ENCODE assay signal across 10 cellular contexts in the genomic region with DNA sequence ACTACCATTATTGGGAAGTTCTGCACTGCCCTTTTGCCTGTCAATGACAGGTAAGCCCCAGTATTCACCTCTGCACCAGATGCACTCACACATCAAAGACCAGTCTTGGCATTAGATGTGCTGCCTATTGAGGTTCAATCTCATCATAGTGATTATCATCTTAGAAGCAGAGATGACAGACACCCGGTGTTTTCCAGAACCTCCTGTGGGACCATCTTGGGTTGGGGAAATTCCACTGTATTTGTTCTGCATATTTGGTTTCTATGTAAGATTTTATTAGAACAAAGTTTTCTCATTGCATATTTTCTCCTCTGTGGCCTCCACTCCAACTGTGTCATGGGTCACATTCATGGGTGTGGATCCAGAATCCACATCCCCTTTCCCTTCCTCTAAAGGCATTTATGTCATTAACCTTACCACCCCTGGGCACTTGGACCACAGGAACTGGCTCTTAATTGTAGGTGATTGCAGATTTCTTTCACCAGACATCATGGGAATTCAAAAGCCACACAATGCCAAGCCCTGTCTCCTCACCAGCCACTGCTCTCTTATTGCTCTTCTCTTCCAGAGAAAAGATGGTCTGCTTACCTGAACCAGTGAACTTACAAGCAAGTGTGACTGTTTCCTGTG. TPM values are rescaled to one million over a fixed set of nuclear protein-coding genes. Genes with fewer than 3 reads are reported as not detected.
DNase-seq lines count a peak whose midpoint lies in the region; ATAC-seq, FAIRE-seq and TF ChIP-seq lines count a peak whose summit lies in the region.
"Had no signal": no experiment of that assay in that cellular context is flagged by ENCODE, and none has a peak within 500 bp of the region (broad histone marks: within the 10 kb centered on the region; RNA-seq: fewer than 3 reads in every experiment).

No MANE protein-coding gene starts in this region.

- H3K4me3 Mint-ChIP-seq in WTC11 = no peak overlapping the region
- no peak overlapping the region for H3K4me3 Mint-ChIP-seq in natural killer cell treated with Interleukin-12 subunit alpha and Interleukin-12 subunit beta and Interleukin-15 and Interleukin-18, amount 100 ng/mL, for 72 hours

- no peaks in the 10 kb centered on the region; the same call in 1 of the 2 replicates for H3K27me3 Mint-ChIP-seq in WTC11 (ENCODE audit: low read depth)
- peaks cover 0 to 17% of the 10 kb centered on the region in 2 donors for H3K27me3 Mint-ChIP-seq in natural killer cell treated with Interleukin-12 subunit alpha and Interleukin-12 subunit beta and Interleukin-15 and Interleukin-18, amount 100 ng/mL, for 72 hours

- no peak overlapping the region for H2AFZ ChIP-seq in HepG2 (ENCODE audit: low read length)

- H3K27ac Mint-ChIP-seq in WTC11 = no peak overlapping the region
- no peak overlapping the region for H3K27ac Mint-ChIP-seq in natural killer cell treated with Interleukin-12 subunit alpha and Interleukin-12 subunit beta and Interleukin-15 and Interleukin-18, amount 100 ng/mL, for 72 hours

- no peaks in the 10 kb centered on the region for H4K20me1 ChIP-seq in HepG2 (ENCODE audit: insufficient read depth, low read length)

- intact Hi-C loops in HepG2 (cut with micrococcal nuclease; ENCODE audit: unreplicated experiment) = no loop called here

- no TSS peak for BruUV-seq in HepG2 (replicated peaks; lab: Mats Ljungman, UMichigan)

- in situ Hi-C loops in HepG2 (cut with HindIII; ENCODE audit: extremely low pct_ligation_motif_present, low pct_unique_long_range_greater_than_20kb) = no loop called here

- no peak for TF ChIP-seq RAD21 in liver (IDR thresholded peaks at IDR 0.05)
- TF ChIP-seq RAD21 in HepG2 (CRISPR knock-in tag; IDR thresholded peaks at IDR 0.05) = no peak

- DNase-seq in HepG2 (ENCODE audit: low spot score) = no peak
- DNase-seq in fibroblast of mammary gland (ENCODE audit: low read depth) = peak; percentile 13
- DNase-seq in activated gamma-delta T cell (lab: John Stamatoyannopoulos, UW) = no peak
- no peak for DNase-seq in activated CD4-positive, alpha-beta T cell treated with anti-CD3 and anti-CD28 coated beads for 48 hours
- no peak for DNase-seq in WTC11 (ENCODE audit: low spot score)
- no peak for DNase-seq in natural killer cell treated with Interleukin-12 subunit alpha and Interleukin-12 subunit beta and Interleukin-15 and Interleukin-18, amount 100 ng/mL, for 72 hours (ENCODE audit: low spot score)
- DNase-seq: occipital lobe had no signal

- H3K27me3 ChIP-seq in liver (ENCODE audit: control insufficient read depth in 4 of 4, insufficient read depth in 4 of 4, low read length in 3 of 4) (no peaks in the 10 kb centered on the region), HepG2 (ENCODE audit: control insufficient read depth in 1 of 2, insufficient read depth in 2 of 2, low read length in 2 of 2) (peaks cover 0 to 10% of the 10 kb centered on the region in 2 experiments; a peak in 2 of 5 replicates)

- FAIRE-seq in HepG2 (lab: Jason Lieb, UNC) = no peak

- CTCF ChIA-PET in HepG2 (lab: Yijun Ruan, JAX; ENCODE audit: low intra/inter-chr PET ratio, low total read pairs) (no interaction called here), WTC11 (lab: Charles Lee) (interaction anchor here (1.6 kb wide), 1 partner anchor 28 kb away, joined by 8 read pairs; no protein-coding TSS in a partner anchor)

- H3K79me2 ChIP-seq in HepG2 (ENCODE audit: insufficient read depth, low read length) = no peaks in the 10 kb centered on the region

- H3K9me3 ChIP-seq in liver (ENCODE audit: control insufficient read depth in 4 of 4, low read length in 3 of 4) (no peaks in the 10 kb centered on the region), HepG2 (ENCODE audit: low read length) (no peaks in the 10 kb centered on the region)

- TF ChIP-seq POLR2A in HepG2 (IDR thresholded peaks at IDR 0.05; ENCODE audit: insufficient read depth in 1 of 2, low read depth in 2 of 2, low read length in 2 of 2) = no peak

- H3K4me1 Mint-ChIP-seq in WTC11 = peaks cover 20% of the 10 kb centered on the region
- peaks cover 17 to 21% of the 10 kb centered on the region in 2 donors for H3K4me1 Mint-ChIP-seq in natural killer cell treated with Interleukin-12 subunit alpha and Interleukin-12 subunit beta and Interleukin-15 and Interleukin-18, amount 100 ng/mL, for 72 hours (ENCODE audit: low read depth in 2 of 2)

- POLR2A ChIA-PET in HepG2 (lab: Yijun Ruan, JAX) (no interaction called here), WTC11 (lab: Charles Lee) (no interaction called here)

- H3K4me1 ChIP-seq in liver (ENCODE audit: control insufficient read depth in 4 of 4, insufficient read depth in 4 of 4, low read length in 3 of 4) = no peaks in the 10 kb centered on the region
- H3K4me1 ChIP-seq in HepG2 (ENCODE audit: insufficient read depth, low read length) = no peaks in the 10 kb centered on the region

- TF ChIP-seq EP300 in HepG2 (IDR thresholded peaks at IDR 0.05; ENCODE audit: low read depth in 2 of 2, low read length in 2 of 2) (no peak), HepG2 (CRISPR knock-in tag; IDR thresholded peaks at IDR 0.05; ENCODE audit: borderline replicate concordance) (no peak)

- H3K27ac ChIP-seq in liver (ENCODE audit: low read depth in 1 of 2, low read length in 2 of 2) = no peak overlapping the region
- H3K27ac ChIP-seq in HepG2 (ENCODE audit: extremely low read length, insufficient read depth, low read length) = no peak overlapping the region

- H3K9ac ChIP-seq in liver (ENCODE audit: low read depth in 1 of 2, low read length in 2 of 2) (no peak overlapping the region), HepG2 (ENCODE audit: insufficient read depth, low read depth, low read length) (no peak overlapping the region)

- peaks cover 5% of the 10 kb centered on the region; the same call in 1 of the 2 replicates for H3K9me3 Mint-ChIP-seq in WTC11
- no peaks in the 10 kb centered on the region for H3K9me3 Mint-ChIP-seq in natural killer cell treated with Interleukin-12 subunit alpha and Interleukin-12 subunit beta and Interleukin-15 and Interleukin-18, amount 100 ng/mL, for 72 hours
- H3K9me3 Mint-ChIP-seq: CD4-positive, alpha-beta memory T cell had no signal

- WGBS in liver = 76% methylated on average over 1 of the region's 1 CpG
- 8% methylated on average over 1 of the region's 1 CpG for WGBS in HepG2 (ENCODE audit: low lambda C conversion rate)

- H3K36me3 ChIP-seq in liver (ENCODE audit: control insufficient read depth in 4 of 4, insufficient read depth in 3 of 4, low read depth in 1 of 4, low read length in 3 of 4) (peaks cover 0 to 3% (median 0%) of the 10 kb centered on the region in 4 donors), HepG2 (replicated peaks in 1 of 2; ENCODE audit: control insufficient read depth in 1 of 2, insufficient read depth in 2 of 2, low read length in 2 of 2) (no peaks in the 10 kb centered on the region)

- ATAC-seq in HepG2 = no peak
- peak; percentile 28 for ATAC-seq in HG03175 (IDR thresholded peaks at IDR 0.05; ENCODE audit: unreplicated experiment)
- no peak for ATAC-seq in WTC11
- ATAC-seq in natural killer cell treated with Interleukin-12 subunit alpha and Interleukin-12 subunit beta and Interleukin-15 and Interleukin-18, amount 100 ng/mL, for 72 hours = no peak

- H3K36me3 Mint-ChIP-seq in WTC11 = no peaks in the 10 kb centered on the region; the same call in 1 of the 2 replicates
- no peaks in the 10 kb centered on the region for H3K36me3 Mint-ChIP-seq in natural killer cell treated with Interleukin-12 subunit alpha and Interleukin-12 subunit beta and Interleukin-15 and Interleukin-18, amount 100 ng/mL, for 72 hours
- H3K36me3 Mint-ChIP-seq: CD4-positive, alpha-beta memory T cell had no signal

- TF ChIP-seq CTCF in liver (IDR thresholded peaks at IDR 0.05; ENCODE audit: low read depth, low read length, missing input control) (no peak), HepG2 (CRISPR knock-in tag; IDR thresholded peaks at IDR 0.05) (no peak), fibroblast of mammary gland (conservative IDR thresholded peaks at IDR 0.05; ENCODE audit: control insufficient read depth, insufficient read depth, low read depth, low read length) (no peak), WTC11 (IDR thresholded peaks at IDR 0.05) (no peak)

- H3K4me3 ChIP-seq in liver (ENCODE audit: low read depth in 1 of 3, low read length in 3 of 3) (no peak overlapping the region), HepG2 (replicated peaks in 1 of 3; ENCODE audit: insufficient read depth in 1 of 3, low read depth in 2 of 3, low read length in 3 of 3) (no peak overlapping the region), fibroblast of mammary gland (ENCODE audit: control insufficient read depth, low read depth, low read length) (no peak overlapping the region)

- no peak overlapping the region for H3K4me2 ChIP-seq in HepG2 (ENCODE audit: low read depth, low read length)

RNA-seq across cellular contexts. Expression of gene PLA1A, which starts 31.2 kb away (rescaled TPM):
- 10 to 100 TPM in 1 of 2 donors, 1 to 10 TPM in 1; 6.0 to 63.9 TPM for total RNA-seq in liver
- 10 to 100 TPM; 30.6 to 35.4 TPM for polyA plus RNA-seq in liver
- total RNA-seq in HepG2 (2016; rRNA removed; fragmentation: Illumina TruSeq; extraction: Trizol) = 0.11 TPM in 1 of 2 replicates, not detected in the other
- total RNA-seq in HepG2 (2016; cell fraction: cytosol; rRNA removed; fragmentation: Illumina TruSeq; extraction: Trizol; ENCODE audit: low read depth) = not detected in 2 replicates
- total RNA-seq in HepG2 (2016; cell fraction: insoluble cytoplasmic fraction; rRNA removed; fragmentation: Illumina TruSeq; extraction: Trizol) = not detected in 2 replicates
- total RNA-seq in HepG2 (2016; cell fraction: membrane; rRNA removed; fragmentation: Illumina TruSeq; extraction: Trizol) = not detected in 2 replicates
- total RNA-seq in HepG2 (2016; cell fraction: nucleus; rRNA removed; fragmentation: Illumina TruSeq; extraction: Trizol) = not detected in 2 replicates
- 0.16 and 0.18 TPM in 2 replicates for polyA plus RNA-seq in HepG2 (2011; rRNA removed)
- polyA plus RNA-seq in HepG2 (2011; cell fraction: cytosol; rRNA removed) = 0.14 and 0.15 TPM in 2 replicates
- polyA plus RNA-seq in HepG2 (2011; cell fraction: nucleus; rRNA removed) = 0.28 TPM in 1 of 2 replicates, not detected in the other
- 0.09 and 0.15 TPM in 2 replicates for polyA plus RNA-seq in HepG2 (2012)
- polyA plus RNA-seq in HepG2 (2016; cell fraction: cytosol; fragmentation: Illumina TruSeq; extraction: Trizol; ENCODE audit: low read depth) = not detected in 2 replicates
- not detected in 2 replicates for polyA plus RNA-seq in HepG2 (2016; cell fraction: insoluble cytoplasmic fraction; fragmentation: Illumina TruSeq; extraction: Trizol; ENCODE audit: low read depth)
- not detected in 2 replicates for polyA plus RNA-seq in HepG2 (2016; cell fraction: membrane; fragmentation: Illumina TruSeq; extraction: Trizol; ENCODE audit: low read depth)
- polyA plus RNA-seq in HepG2 (2016; cell fraction: nucleus; fragmentation: Illumina TruSeq; extraction: Trizol; ENCODE audit: insufficient read depth, low read depth) = not detected in 2 replicates
- polyA minus RNA-seq in HepG2 (2011; rRNA and poly(A)+ RNA removed; ENCODE audit: low replicate concordance) = 0.14 and 0.82 TPM in 2 replicates
- not detected in 2 replicates for polyA minus RNA-seq in HepG2 (2011; cell fraction: cytosol; rRNA and poly(A)+ RNA removed)
- not detected in 2 replicates for polyA minus RNA-seq in HepG2 (2011; cell fraction: nucleus; rRNA and poly(A)+ RNA removed)
- total RNA-seq in WTC11 (2021) = 0.11 TPM in 1 of 3 replicates, not detected in the others
- under 1 TPM in 1 of 2 donors, not detected in 1; 0.19 TPM for total RNA-seq in natural killer cell treated with Interleukin-12 subunit alpha and Interleukin-12 subunit beta and Interleukin-15 and Interleukin-18, amount 100 ng/mL, for 72 hours
- total RNA-seq: CD4-positive, alpha-beta memory T cell; occipital lobe had no signal
- polyA plus RNA-seq: CD4-positive, alpha-beta memory T cell had no signal

RNA-seq across cellular contexts. Expression of gene POPDC2, which starts 31.5 kb away (rescaled TPM):
- total RNA-seq in liver (1 to 10 TPM in 1 of 2 donors, under 1 TPM in 1; 0.37 to 1.1 TPM), HepG2 (2016; rRNA removed; fragmentation: Illumina TruSeq; extraction: Trizol) (0.18 TPM in 1 of 2 replicates, not detected in the other), WTC11 (2021) (0.48 to 0.64 TPM (median 0.53 TPM) in 3 replicates)
- polyA plus RNA-seq in liver (under 1 TPM; 0.16 to 0.54 TPM), HepG2 (2011; rRNA removed) (0.55 and 0.58 TPM in 2 replicates)
- not detected in 2 replicates for total RNA-seq in HepG2 (2016; cell fraction: cytosol; rRNA removed; fragmentation: Illumina TruSeq; extraction: Trizol; ENCODE audit: low read depth)
- 0.10 and 0.32 TPM in 2 replicates for total RNA-seq in HepG2 (2016; cell fraction: insoluble cytoplasmic fraction; rRNA removed; fragmentation: Illumina TruSeq; extraction: Trizol)
- 0.25 TPM in 1 of 2 replicates, not detected in the other for total RNA-seq in HepG2 (2016; cell fraction: membrane; rRNA removed; fragmentation: Illumina TruSeq; extraction: Trizol)
- 0.47 and 0.97 TPM in 2 replicates for total RNA-seq in HepG2 (2016; cell fraction: nucleus; rRNA removed; fragmentation: Illumina TruSeq; extraction: Trizol)
- 0.13 and 0.26 TPM in 2 replicates for polyA plus RNA-seq in HepG2 (2011; cell fraction: cytosol; rRNA removed)
- 1.2 and 2.5 TPM in 2 replicates for polyA plus RNA-seq in HepG2 (2011; cell fraction: nucleus; rRNA removed)
- 0.28 and 0.46 TPM in 2 replicates for polyA plus RNA-seq in HepG2 (2012)
- not detected in 2 replicates for polyA plus RNA-seq in HepG2 (2016; cell fraction: cytosol; fragmentation: Illumina TruSeq; extraction: Trizol; ENCODE audit: low read depth)
- polyA plus RNA-seq in HepG2 (2016; cell fraction: insoluble cytoplasmic fraction; fragmentation: Illumina TruSeq; extraction: Trizol; ENCODE audit: low read depth) = 0.13 and 0.19 TPM in 2 replicates
- not detected in 2 replicates for polyA plus RNA-seq in HepG2 (2016; cell fraction: membrane; fragmentation: Illumina TruSeq; extraction: Trizol; ENCODE audit: low read depth)
- 1.1 and 2.1 TPM in 2 replicates for polyA plus RNA-seq in HepG2 (2016; cell fraction: nucleus; fragmentation: Illumina TruSeq; extraction: Trizol; ENCODE audit: insufficient read depth, low read depth)
- 0.21 and 2.3 TPM in 2 replicates for polyA minus RNA-seq in HepG2 (2011; rRNA and poly(A)+ RNA removed; ENCODE audit: low replicate concordance)
- not detected in 2 replicates for polyA minus RNA-seq in HepG2 (2011; cell fraction: cytosol; rRNA and poly(A)+ RNA removed)
- polyA minus RNA-seq in HepG2 (2011; cell fraction: nucleus; rRNA and poly(A)+ RNA removed) = 2.2 and 3.1 TPM in 2 replicates
- total RNA-seq in natural killer cell treated with Interleukin-12 subunit alpha and Interleukin-12 subunit beta and Interleukin-15 and Interleukin-18, amount 100 ng/mL, for 72 hours = 1 to 10 TPM; 3.6 to 4.1 TPM

RNA-seq across cellular contexts. Expression of gene COX17, which starts 48.3 kb away (rescaled TPM):
- total RNA-seq in liver (10 to 100 TPM; 10.3 to 30.6 TPM), HepG2 (2016; rRNA removed; fragmentation: Illumina TruSeq; extraction: Trizol) (51.0 and 66.2 TPM in 2 replicates), WTC11 (2021) (49.7 to 56.0 TPM (median 50.3 TPM) in 3 replicates)
- polyA plus RNA-seq in liver (100 to 1,000 TPM in 1 of 2 donors, 10 to 100 TPM in 1; 67.3 to 164 TPM), HepG2 (2011; rRNA removed) (34.3 and 41.4 TPM in 2 replicates)
- 38.5 and 43.1 TPM in 2 replicates for total RNA-seq in HepG2 (2016; cell fraction: cytosol; rRNA removed; fragmentation: Illumina TruSeq; extraction: Trizol; ENCODE audit: low read depth)
- 55.5 and 63.3 TPM in 2 replicates for total RNA-seq in HepG2 (2016; cell fraction: insoluble cytoplasmic fraction; rRNA removed; fragmentation: Illumina TruSeq; extraction: Trizol)
- 51.7 and 64.0 TPM in 2 replicates for total RNA-seq in HepG2 (2016; cell fraction: membrane; rRNA removed; fragmentation: Illumina TruSeq; extraction: Trizol)
- total RNA-seq in HepG2 (2016; cell fraction: nucleus; rRNA removed; fragmentation: Illumina TruSeq; extraction: Trizol) = 20.8 and 27.4 TPM in 2 replicates
- 19.2 and 23.8 TPM in 2 replicates for polyA plus RNA-seq in HepG2 (2011; cell fraction: cytosol; rRNA removed)
- polyA plus RNA-seq in HepG2 (2011; cell fraction: nucleus; rRNA removed) = 7.0 and 8.8 TPM in 2 replicates
- polyA plus RNA-seq in HepG2 (2012) = 39.2 and 39.8 TPM in 2 replicates
- polyA plus RNA-seq in HepG2 (2016; cell fraction: cytosol; fragmentation: Illumina TruSeq; extraction: Trizol; ENCODE audit: low read depth) = 52.8 and 70.6 TPM in 2 replicates
- 95.8 and 101 TPM in 2 replicates for polyA plus RNA-seq in HepG2 (2016; cell fraction: insoluble cytoplasmic fraction; fragmentation: Illumina TruSeq; extraction: Trizol; ENCODE audit: low read depth)
- 68.1 and 83.6 TPM in 2 replicates for polyA plus RNA-seq in HepG2 (2016; cell fraction: membrane; fragmentation: Illumina TruSeq; extraction: Trizol; ENCODE audit: low read depth)
- 44.3 and 48.4 TPM in 2 replicates for polyA plus RNA-seq in HepG2 (2016; cell fraction: nucleus; fragmentation: Illumina TruSeq; extraction: Trizol; ENCODE audit: insufficient read depth, low read depth)
- polyA minus RNA-seq in HepG2 (2011; rRNA and poly(A)+ RNA removed; ENCODE audit: low replicate concordance) = 7.3 and 16.0 TPM in 2 replicates
- 5.7 and 6.1 TPM in 2 replicates for polyA minus RNA-seq in HepG2 (2011; cell fraction: cytosol; rRNA and poly(A)+ RNA removed)
- 23.8 and 24.9 TPM in 2 replicates for polyA minus RNA-seq in HepG2 (2011; cell fraction: nucleus; rRNA and poly(A)+ RNA removed)
- 10 to 100 TPM; 98.7 to 99.9 TPM for total RNA-seq in natural killer cell treated with Interleukin-12 subunit alpha and Interleukin-12 subunit beta and Interleukin-15 and Interleukin-18, amount 100 ng/mL, for 72 hours

RNA-seq across cellular contexts. Expression of gene ADPRH, which starts 49.6 kb away (rescaled TPM):
- total RNA-seq in liver (1 to 10 TPM; 2.7 to 3.8 TPM), HepG2 (2016; rRNA removed; fragmentation: Illumina TruSeq; extraction: Trizol) (0.15 TPM in 1 of 2 replicates, not detected in the other), WTC11 (2021) (3.6 to 4.3 TPM (median 4.1 TPM) in 3 replicates)
- polyA plus RNA-seq in liver (1 to 10 TPM in 1 of 2 donors, under 1 TPM in 1; 0.89 to 2.1 TPM), HepG2 (2011; rRNA removed) (0.01 and 0.07 TPM in 2 replicates)
- not detected in 2 replicates for total RNA-seq in HepG2 (2016; cell fraction: cytosol; rRNA removed; fragmentation: Illumina TruSeq; extraction: Trizol; ENCODE audit: low read depth)
- total RNA-seq in HepG2 (2016; cell fraction: insoluble cytoplasmic fraction; rRNA removed; fragmentation: Illumina TruSeq; extraction: Trizol) = 0.04 and 0.07 TPM in 2 replicates
- not detected in 2 replicates for total RNA-seq in HepG2 (2016; cell fraction: membrane; rRNA removed; fragmentation: Illumina TruSeq; extraction: Trizol)
- 0.16 TPM in 1 of 2 replicates, not detected in the other for total RNA-seq in HepG2 (2016; cell fraction: nucleus; rRNA removed; fragmentation: Illumina TruSeq; extraction: Trizol)
- polyA plus RNA-seq in HepG2 (2011; cell fraction: cytosol; rRNA removed) = 0.01 and 0.10 TPM in 2 replicates
- polyA plus RNA-seq in HepG2 (2011; cell fraction: nucleus; rRNA removed) = 0.09 and 0.13 TPM in 2 replicates
- 0.04 TPM in 1 of 2 replicates, not detected in the other for polyA plus RNA-seq in HepG2 (2012)
- polyA plus RNA-seq in HepG2 (2016; cell fraction: cytosol; fragmentation: Illumina TruSeq; extraction: Trizol; ENCODE audit: low read depth) = not detected in 2 replicates
- 0.09 TPM in 1 of 2 replicates, not detected in the other for polyA plus RNA-seq in HepG2 (2016; cell fraction: insoluble cytoplasmic fraction; fragmentation: Illumina TruSeq; extraction: Trizol; ENCODE audit: low read depth)
- polyA plus RNA-seq in HepG2 (2016; cell fraction: membrane; fragmentation: Illumina TruSeq; extraction: Trizol; ENCODE audit: low read depth) = 0.03 TPM in 1 of 2 replicates, not detected in the other
- 0.18 TPM in 1 of 2 replicates, not detected in the other for polyA plus RNA-seq in HepG2 (2016; cell fraction: nucleus; fragmentation: Illumina TruSeq; extraction: Trizol; ENCODE audit: insufficient read depth, low read depth)
- not detected in 2 replicates for polyA minus RNA-seq in HepG2 (2011; rRNA and poly(A)+ RNA removed; ENCODE audit: low replicate concordance)
- polyA minus RNA-seq in HepG2 (2011; cell fraction: cytosol; rRNA and poly(A)+ RNA removed) = not detected in 2 replicates
- not detected in 2 replicates for polyA minus RNA-seq in HepG2 (2011; cell fraction: nucleus; rRNA and poly(A)+ RNA removed)
- total RNA-seq in natural killer cell treated with Interleukin-12 subunit alpha and Interleukin-12 subunit beta and Interleukin-15 and Interleukin-18, amount 100 ng/mL, for 72 hours = 10 to 100 TPM in 1 of 2 donors, 1 to 10 TPM in 1; 9.2 to 10.7 TPM
